34 cellular contexts compared by ENCODE assay signal in genomic region chr3:111829023-111829422, GRCh38.
"Had no signal": no experiment of that assay in that cellular context is flagged by ENCODE, and none has a peak within 500 bp of the region (broad histone marks: within the 10 kb centered on the region; RNA-seq: fewer than 3 reads in every experiment).

No MANE protein-coding gene starts in this region.

- H3K36me3 Mint-ChIP-seq: activated CD4-positive, alpha-beta memory T cell treated with anti-CD3 and anti-CD28 coated beads for 36 hours; activated CD8-positive, alpha-beta memory T cell treated with anti-CD3 and anti-CD28 coated beads, Interleukin-2, amount 10 ng/mL, durations not matched to agents 7 days and 5 days; activated naive CD4-positive, alpha-beta T cell treated with anti-CD3 and anti-CD28 coated beads, Interleukin-2, amount 10 ng/mL, durations not matched to agents 7 days and 5 days; activated naive CD4-positive, alpha-beta T cell treated with anti-CD3 and anti-CD28 coated beads, Interleukin-2, amount 50 U/mL, for 72 hours; activated naive CD8-positive, alpha-beta T cell treated with anti-CD3 and anti-CD28 coated beads, Interleukin-2, amount 10 ng/mL, durations not matched to agents 7 days and 5 days had no signal

- H3K9me3 Mint-ChIP-seq: activated B cell treated with CpG ODN at 0.5 μM for 24 hours; activated CD4-positive, alpha-beta memory T cell treated with anti-CD3 and anti-CD28 coated beads for 36 hours; activated naive CD4-positive, alpha-beta T cell treated with anti-CD3 and anti-CD28 coated beads, Interleukin-2, amount 10 ng/mL, durations not matched to agents 7 days and 5 days; activated naive CD4-positive, alpha-beta T cell treated with anti-CD3 and anti-CD28 coated beads, Interleukin-2, amount 50 U/mL, for 72 hours; activated naive CD8-positive, alpha-beta T cell treated with anti-CD3 and anti-CD28 coated beads, Interleukin-2, amount 10 ng/mL, durations not matched to agents 7 days and 5 days; activated T-helper 1 cell treated with anti-CD3 and anti-CD28 coated beads, Interleukin-12 subunit alpha, Interleukin-12 subunit beta, Interleukin-2, Interleukin-4 antibody, amounts not matched to agents 30 ng/mL and 10 ng/mL and 1 ng/mL, durations not matched to agents 14 hours and 24 hours and 36 hours; activated T-helper 2 cell treated with anti-CD3 and anti-CD28 coated beads, Interferon-gamma antibody, Interleukin-2, Interleukin-4, amounts not matched to agents 10 μg/mL and 5 μg/mL and 100 μg/mL, durations not matched to agents 14 hours and 24 hours and 36 hours; central memory CD8-positive, alpha-beta T cell; dendritic cell treated with granulocyte-macrophage colony-stimulating factor and Interleukin-4, amounts not matched to agents 40 ng/mL and 50 ng/mL, for 4 days; endodermal cell; T-helper 2 cell treated with Interferon-gamma antibody and Interleukin-4, amounts not matched to agents 5 μg/mL and 100 μg/mL, for 36 hours had no signal

- ATAC-seq: activated CD4-positive, CD25-positive, alpha-beta regulatory T cell treated with anti-CD3 and anti-CD28 coated beads, Interleukin-2, amount 50 U/mL, for 24 hours; activated CD8-positive, alpha-beta memory T cell treated with anti-CD3 and anti-CD28 coated beads, Interleukin-2, amount 10 ng/mL, durations not matched to agents 7 days and 5 days; activated CD8-positive, alpha-beta T cell treated with anti-CD3 and anti-CD28 coated beads, Interleukin-2, amount 10 ng/mL, durations not matched to agents 7 days and 5 days; activated naive CD4-positive, alpha-beta T cell treated with anti-CD3 and anti-CD28 coated beads, Interleukin-2, amount 50 U/mL, for 72 hours; esophagus mucosa; T-helper 17 cell had no signal

- H3K36me3 ChIP-seq: brain microvascular endothelial cell, WERI-Rb-1 had no signal

- H3K27ac ChIP-seq: brain microvascular endothelial cell, coronary artery, dorsolateral prefrontal cortex, WERI-Rb-1 had no signal

- H3K4me1 Mint-ChIP-seq: activated B cell treated with CpG ODN at 0.5 μM for 24 hours had no signal

- H3K27me3 ChIP-seq: brain microvascular endothelial cell, dorsolateral prefrontal cortex had no signal

- H3K4me3 Mint-ChIP-seq: activated B cell treated with CpG ODN at 0.5 μM for 24 hours; activated CD4-positive, alpha-beta memory T cell treated with anti-CD3 and anti-CD28 coated beads for 36 hours; activated CD8-positive, alpha-beta memory T cell treated with anti-CD3 and anti-CD28 coated beads, Interleukin-2, amount 10 ng/mL, durations not matched to agents 7 days and 5 days; activated CD8-positive, alpha-beta T cell treated with anti-CD3 and anti-CD28 coated beads, Interleukin-2, amount 10 ng/mL, durations not matched to agents 7 days and 5 days; activated naive CD4-positive, alpha-beta T cell treated with anti-CD3 and anti-CD28 coated beads, Interleukin-2, amount 10 ng/mL, durations not matched to agents 7 days and 5 days; activated naive CD8-positive, alpha-beta T cell treated with anti-CD3 and anti-CD28 coated beads, Interleukin-2, amount 10 ng/mL, durations not matched to agents 7 days and 5 days; activated T-helper 1 cell treated with anti-CD3 and anti-CD28 coated beads, Interleukin-12 subunit alpha, Interleukin-12 subunit beta, Interleukin-2, Interleukin-4 antibody, amounts not matched to agents 30 ng/mL and 10 ng/mL and 1 ng/mL, durations not matched to agents 14 hours and 24 hours and 36 hours; central memory CD8-positive, alpha-beta T cell; dendritic cell treated with granulocyte-macrophage colony-stimulating factor and Interleukin-4, amounts not matched to agents 40 ng/mL and 50 ng/mL, for 4 days; endodermal cell; T-helper 17 cell; T-helper 2 cell treated with Interferon-gamma antibody and Interleukin-4, amounts not matched to agents 5 μg/mL and 100 μg/mL, for 36 hours had no signal

- H3K27ac Mint-ChIP-seq: activated B cell treated with CpG ODN at 0.5 μM for 24 hours; activated CD4-positive, alpha-beta memory T cell treated with anti-CD3 and anti-CD28 coated beads for 36 hours; activated CD8-positive, alpha-beta memory T cell treated with anti-CD3 and anti-CD28 coated beads, Interleukin-2, amount 10 ng/mL, durations not matched to agents 7 days and 5 days; activated CD8-positive, alpha-beta T cell treated with anti-CD3 and anti-CD28 coated beads, Interleukin-2, amount 10 ng/mL, durations not matched to agents 7 days and 5 days; activated naive CD4-positive, alpha-beta T cell treated with anti-CD3 and anti-CD28 coated beads, Interleukin-2, amount 10 ng/mL, durations not matched to agents 7 days and 5 days; activated naive CD4-positive, alpha-beta T cell treated with anti-CD3 and anti-CD28 coated beads, Interleukin-2, amount 50 U/mL, for 72 hours; activated naive CD8-positive, alpha-beta T cell treated with anti-CD3 and anti-CD28 coated beads, Interleukin-2, amount 10 ng/mL, durations not matched to agents 7 days and 5 days; activated T-helper 1 cell treated with anti-CD3 and anti-CD28 coated beads, Interleukin-12 subunit alpha, Interleukin-12 subunit beta, Interleukin-2, Interleukin-4 antibody, amounts not matched to agents 30 ng/mL and 10 ng/mL and 1 ng/mL, durations not matched to agents 14 hours and 24 hours and 36 hours; activated T-helper 2 cell treated with anti-CD3 and anti-CD28 coated beads, Interferon-gamma antibody, Interleukin-2, Interleukin-4, amounts not matched to agents 10 μg/mL and 5 μg/mL and 100 μg/mL, durations not matched to agents 14 hours and 24 hours and 36 hours; dendritic cell treated with granulocyte-macrophage colony-stimulating factor and Interleukin-4, amounts not matched to agents 40 ng/mL and 50 ng/mL, for 4 days; endodermal cell; T-helper 17 cell; T-helper 2 cell treated with Interferon-gamma antibody and Interleukin-4, amounts not matched to agents 5 μg/mL and 100 μg/mL, for 36 hours had no signal

- DNase-seq: activated B cell treated with CpG ODN at 0.5 μM for 24 hours; activated CD4-positive, alpha-beta memory T cell treated with anti-CD3 and anti-CD28 coated beads for 36 hours; activated CD4-positive, alpha-beta T cell treated with anti-CD3 and anti-CD28 coated beads for 48 hours; activated CD4-positive, alpha-beta T cell treated with anti-CD3 and anti-CD28 coated beads, Interleukin-2, amount 50 U/mL, for 1 hour; activated CD8-positive, alpha-beta memory T cell treated with anti-CD3 and anti-CD28 coated beads, Interleukin-2, amount 10 ng/mL, durations not matched to agents 7 days and 5 days; activated CD8-positive, alpha-beta memory T cell treated with anti-CD3 and anti-CD28 coated beads, Interleukin-2, amount 50 U/mL, for 4 hours; activated CD8-positive, alpha-beta T cell treated with anti-CD3 and anti-CD28 coated beads, Interleukin-2, amount 10 ng/mL, durations not matched to agents 7 days and 5 days; activated effector memory CD4-positive, alpha-beta T cell treated with anti-CD3 and anti-CD28 coated beads, Interleukin-2, amount 50 U/mL, for 16 hours; activated naive CD4-positive, alpha-beta T cell; activated naive CD4-positive, alpha-beta T cell treated with anti-CD3 and anti-CD28 coated beads, Interleukin-2, amount 10 ng/mL, durations not matched to agents 7 days and 5 days; activated naive CD8-positive, alpha-beta T cell treated with anti-CD3 and anti-CD28 coated beads, Interleukin-2, amount 10 ng/mL, durations not matched to agents 7 days and 5 days; activated T-cell treated with anti-CD3 and anti-CD28 coated beads, Interleukin-2, amount 50 U/mL, for 1 hour; activated T-cell treated with anti-CD3 and anti-CD28 coated beads, Interleukin-2, amount 50 U/mL, for 48 hours; amygdala; aorta; brain microvascular endothelial cell; dorsolateral prefrontal cortex; effector memory CD4-positive, alpha-beta T cell; endodermal cell; foreskin fibroblast; head of caudate nucleus; T-helper 1 cell; T-helper 17 cell; T1000; WERI-Rb-1 had no signal

- H3K27me3 Mint-ChIP-seq: activated B cell treated with CpG ODN at 0.5 μM for 24 hours; activated CD4-positive, alpha-beta memory T cell treated with anti-CD3 and anti-CD28 coated beads for 36 hours; activated CD8-positive, alpha-beta memory T cell treated with anti-CD3 and anti-CD28 coated beads, Interleukin-2, amount 10 ng/mL, durations not matched to agents 7 days and 5 days; activated naive CD4-positive, alpha-beta T cell treated with anti-CD3 and anti-CD28 coated beads, Interleukin-2, amount 10 ng/mL, durations not matched to agents 7 days and 5 days; activated naive CD8-positive, alpha-beta T cell treated with anti-CD3 and anti-CD28 coated beads, Interleukin-2, amount 10 ng/mL, durations not matched to agents 7 days and 5 days; central memory CD8-positive, alpha-beta T cell; dendritic cell treated with granulocyte-macrophage colony-stimulating factor and Interleukin-4, amounts not matched to agents 40 ng/mL and 50 ng/mL, for 4 days; T-helper 17 cell had no signal

- H3K4me3 ChIP-seq: coronary artery, dorsolateral prefrontal cortex had no signal
